ENCODE assay signal across 4 cellular contexts in genomic region chr1:217523921-217524320, GRCh38.
DNase-seq lines count a peak whose midpoint lies in the region; ATAC-seq, FAIRE-seq and TF ChIP-seq lines count a peak whose summit lies in the region.
"Not testable (repeated sequence)": the region's sequence is repeated elsewhere in the genome, so short reads cannot be mapped to it uniquely, and the experiment has no call there.

No MANE protein-coding gene starts in this region.

- not testable (repeated sequence) for H3K9ac ChIP-seq in kidney (ENCODE audit: low read length in 2 of 2)

- not testable (repeated sequence) for H3K27me3 ChIP-seq in right cardiac atrium (ENCODE audit: control insufficient read depth, insufficient read depth); testis

- not testable (repeated sequence) for H3K4me1 ChIP-seq in right cardiac atrium (ENCODE audit: control insufficient read depth, insufficient read depth, low read length); kidney (ENCODE audit: control insufficient read depth in 1 of 2, insufficient read depth in 1 of 2, low read depth in 1 of 2, low read length in 2 of 2); testis

- not testable (repeated sequence) for TF ChIP-seq CTCF in 22Rv1 (IDR thresholded peaks at IDR 0.05); kidney (IDR thresholded peaks at IDR 0.05; ENCODE audit: borderline replicate concordance, extremely low read depth, insufficient read depth); testis (IDR thresholded peaks at IDR 0.05)

- not testable (repeated sequence) for H3K4me3 ChIP-seq in right cardiac atrium (ENCODE audit: low read length); kidney (ENCODE audit: low read length in 2 of 2)
- peak overlapping the region; percentile 10 to 41 for H3K4me3 ChIP-seq in testis

- intact Hi-C loops in right cardiac atrium (cut with DNase I); kidney (cut with DNase I); testis (cut with DNase I; ENCODE audit: low total_unique reads): not testable (repeated sequence)

- not testable (repeated sequence) for H3K36me3 ChIP-seq in kidney (ENCODE audit: control insufficient read depth in 1 of 2, insufficient read depth in 2 of 2, low read length in 2 of 2); testis (ENCODE audit: low read depth, missing control alignments)

- ATAC-seq in right cardiac atrium: not testable (repeated sequence)

- not testable (repeated sequence) for H3K9me3 ChIP-seq in right cardiac atrium (ENCODE audit: control insufficient read depth, low read length); kidney (ENCODE audit: control insufficient read depth in 1 of 2, low read length in 2 of 2); testis

- 89% methylated on average over 11 of the region's 28 CpGs for WGBS in right cardiac atrium
- WGBS in testis, 2 donors: 80% methylated on average over 17 of the region's 28 CpGs; no CpG with 5 or more reads in 1 of the 2 donors

- not testable (repeated sequence) for TF ChIP-seq POLR2A in testis (IDR thresholded peaks at IDR 0.05)

- FAIRE-seq in kidney (lab: Jason Lieb, UNC): not testable (repeated sequence)

- peak overlapping the region; percentile 52; the same call in 1 of the 2 replicates for H3K27ac ChIP-seq in 22Rv1
- H3K27ac ChIP-seq in right cardiac atrium (ENCODE audit: low read length); kidney (ENCODE audit: low read depth in 2 of 2, low read length in 2 of 2); testis: not testable (repeated sequence)

- peak in 2 of 3 donors; percentile 33 to 59 for DNase-seq in right cardiac atrium
- DNase-seq in kidney: peak; percentile 64
- not testable (repeated sequence) for DNase-seq in testis
